In the genomic region with DNA sequence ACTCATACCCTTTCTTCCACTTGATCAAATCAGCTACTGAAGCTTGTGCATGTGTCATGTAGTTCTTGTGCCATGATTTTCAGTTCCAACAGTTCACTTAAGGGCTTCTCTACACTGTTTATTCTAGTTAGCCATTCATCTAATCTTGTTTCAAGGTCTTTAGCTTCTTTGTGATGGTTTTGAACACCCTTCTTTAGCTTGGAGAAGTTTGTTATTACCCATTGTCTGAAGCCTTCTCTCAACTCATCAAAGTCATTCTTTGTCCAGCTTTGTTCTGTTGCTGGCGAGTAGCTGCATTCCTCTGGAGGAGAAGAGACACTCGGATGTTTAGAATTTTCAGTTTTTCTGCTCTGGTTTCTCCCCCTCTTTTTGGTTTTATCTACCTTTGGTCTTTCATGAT, we compare ENCODE assay signal across 28 cellular contexts.
"Had no signal": no experiment of that assay in that cellular context is flagged by ENCODE, and none has a peak within 500 bp of the region (broad histone marks: within the 10 kb centered on the region; RNA-seq: fewer than 3 reads in every experiment).

No MANE protein-coding gene starts in this region.

- H3K27ac ChIP-seq: colonic mucosa, coronary artery, dorsolateral prefrontal cortex, epithelial cell of prostate, esophagus muscularis mucosa, esophagus squamous epithelium, foreskin keratinocyte, gastrocnemius medialis, gastroesophageal sphincter, heart left ventricle, heart right ventricle had no signal

- DNase-seq: colonic mucosa; cortex of kidney; dermis blood vessel endothelial cell; dorsolateral prefrontal cortex; effector CD4-positive, alpha-beta T cell; effector CD8-positive, alpha-beta T cell; effector memory CD4-positive, alpha-beta T cell; effector memory CD8-positive, alpha-beta T cell; endodermal cell; erythroblast; esophagus squamous epithelium; foreskin fibroblast; foreskin keratinocyte; foreskin melanocyte; gastrocnemius medialis; glutamatergic neuron; head of caudate nucleus; heart left ventricle; heart right ventricle had no signal

- H3K4me3 ChIP-seq: colonic mucosa, coronary artery, dorsolateral prefrontal cortex, esophagus muscularis mucosa, esophagus squamous epithelium, gastrocnemius medialis, gastroesophageal sphincter, heart left ventricle, heart right ventricle had no signal

- H3K36me3 ChIP-seq: colonic mucosa, esophagus muscularis mucosa, esophagus squamous epithelium, gastrocnemius medialis, gastroesophageal sphincter, heart left ventricle, heart right ventricle had no signal

- H3K27me3 ChIP-seq: colonic mucosa, dorsolateral prefrontal cortex, esophagus muscularis mucosa, esophagus squamous epithelium, foreskin keratinocyte, gastrocnemius medialis, gastroesophageal sphincter, heart left ventricle, heart right ventricle had no signal

- H3K9me3 ChIP-seq: colonic mucosa, esophagus muscularis mucosa, esophagus squamous epithelium, gastrocnemius medialis, gastroesophageal sphincter, heart left ventricle had no signal

- FAIRE-seq: colon, endometrium, endothelial cell of umbilical vein, frontal cortex had no signal

- H3K4me1 ChIP-seq: colonic mucosa, esophagus muscularis mucosa, esophagus squamous epithelium, foreskin keratinocyte, gastrocnemius medialis, gastroesophageal sphincter, heart left ventricle, heart right ventricle had no signal

- ATAC-seq: effector memory CD8-positive, alpha-beta T cell; esophagus mucosa; foreskin keratinocyte; gastrocnemius medialis; gastroesophageal sphincter; heart left ventricle; heart right ventricle had no signal
